Comparison of ENCODE assay signal across 8 cellular contexts in the genomic region with DNA sequence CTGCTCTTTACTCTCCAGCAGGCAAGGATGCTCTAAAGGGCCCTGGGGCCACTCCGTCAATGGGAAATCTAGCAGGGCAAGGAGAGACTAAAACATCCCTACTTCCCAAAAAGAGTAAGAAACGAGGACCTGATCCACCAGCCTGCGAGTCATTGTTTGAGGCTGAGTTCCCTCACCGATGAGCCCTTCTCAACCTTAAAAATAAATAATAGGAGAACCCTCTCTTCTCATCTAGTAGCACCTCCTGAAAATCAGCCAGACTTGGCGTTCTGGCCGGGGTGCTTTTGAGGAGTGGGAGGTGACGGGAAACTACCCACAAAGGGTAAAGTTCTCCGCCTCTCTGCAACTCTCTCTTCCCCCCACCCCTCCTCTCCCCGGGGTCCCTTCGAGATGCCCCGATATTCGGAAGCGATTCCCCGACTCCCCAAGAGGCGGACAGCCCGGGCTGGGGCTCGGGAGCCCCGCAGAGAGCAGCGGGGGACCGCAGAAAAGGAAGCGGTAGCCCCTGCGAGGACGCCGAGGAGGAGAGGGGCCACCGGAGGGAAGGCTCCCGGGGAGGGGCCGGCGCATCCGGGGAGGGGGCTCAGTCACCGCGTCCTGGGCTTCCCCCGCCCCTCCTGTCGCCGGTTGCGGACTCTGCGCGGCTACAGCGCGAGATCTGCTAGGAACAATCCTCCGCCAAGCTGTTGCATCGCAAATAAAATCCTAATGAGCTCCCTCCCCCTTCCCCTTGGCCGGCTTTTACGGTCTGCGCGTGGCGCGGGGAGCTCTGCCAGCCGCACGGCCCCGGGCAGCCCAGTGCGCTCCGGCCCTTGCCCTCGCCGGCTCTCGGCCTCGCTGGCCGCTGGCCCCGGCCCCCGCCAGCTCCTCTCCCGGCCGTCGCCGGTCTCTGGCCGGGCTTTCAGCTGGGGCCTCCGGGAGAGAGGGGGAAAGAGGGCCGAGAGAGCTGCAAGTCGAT. TPM values are rescaled to one million over a fixed set of nuclear protein-coding genes. Genes with fewer than 3 reads are reported as not detected.
DNase-seq lines count a peak whose midpoint lies in the region; ATAC-seq, FAIRE-seq and TF ChIP-seq lines count a peak whose summit lies in the region.

No MANE protein-coding gene starts in this region.

- peak; percentile 70 for DNase-seq in A673 (ENCODE audit: low spot score)
- peak; percentile 19 to 58 for DNase-seq in HAP-1 (ENCODE audit: low spot score in 2 of 2)
- DNase-seq in activated T-helper 2 cell treated with anti-CD3 and anti-CD28 coated beads, Interferon-gamma antibody, Interleukin-2, Interleukin-4, amounts not matched to agents 10 μg/mL and 5 μg/mL and 100 μg/mL, durations not matched to agents 14 hours and 24 hours and 36 hours (ENCODE audit: low spot score): no peak
- no peak for DNase-seq in keratinocyte (ENCODE audit: low read depth, low spot score)
- no peak for DNase-seq in tibial nerve (ENCODE audit: low spot score in 2 of 2)
- DNase-seq in dedifferentiated amniotic fluid mesenchymal stem cell (ENCODE audit: extremely low spot score): no peak
- no peak for DNase-seq in inferior parietal cortex (ENCODE audit: extremely low spot score)

- H3K9me3 Mint-ChIP-seq in activated T-helper 2 cell treated with anti-CD3 and anti-CD28 coated beads, Interferon-gamma antibody, Interleukin-2, Interleukin-4, amounts not matched to agents 10 μg/mL and 5 μg/mL and 100 μg/mL, durations not matched to agents 14 hours and 24 hours and 36 hours: no peaks in the 10 kb centered on the region

- no peaks in the 10 kb centered on the region for H3K9me3 ChIP-seq in A673 (ENCODE audit: low read depth, low read length, poor library complexity, severe bottlenecking)
- H3K9me3 ChIP-seq in HAP-1: no peaks in the 10 kb centered on the region
- H3K9me3 ChIP-seq in keratinocyte (ENCODE audit: control insufficient read depth, low read depth, low read length): no peaks in the 10 kb centered on the region
- no peaks in the 10 kb centered on the region for H3K9me3 ChIP-seq in tibial nerve

- no peak for TF ChIP-seq EP300 in tibial nerve (IDR thresholded peaks at IDR 0.05)

- peak overlapping the region; percentile 3 for H3K4me3 Mint-ChIP-seq in activated T-helper 2 cell treated with anti-CD3 and anti-CD28 coated beads, Interferon-gamma antibody, Interleukin-2, Interleukin-4, amounts not matched to agents 10 μg/mL and 5 μg/mL and 100 μg/mL, durations not matched to agents 14 hours and 24 hours and 36 hours (ENCODE audit: low read depth)

- H3K4me3 ChIP-seq in A673 (ENCODE audit: low read depth, low read length, poor library complexity, severe bottlenecking) (peak overlapping the region; percentile 60), HAP-1 (peak overlapping the region; percentile 39), keratinocyte (ENCODE audit: control insufficient read depth in 2 of 3, extremely low read depth in 1 of 3, insufficient read depth in 2 of 3, low read depth in 1 of 3, low read length in 3 of 3) (peak overlapping the region; percentile 17 to 52 (median 26)), tibial nerve (peak overlapping the region; percentile 13 to 48 (median 32))

- H3K27ac ChIP-seq in A673 (ENCODE audit: low read depth, low read length, poor library complexity, severe bottlenecking) (peak overlapping the region; percentile 64), keratinocyte (ENCODE audit: control insufficient read depth, insufficient read depth, low read length) (no peak overlapping the region), tibial nerve (peak overlapping the region in 2 of 4 donors; percentile 44 to 63)

- no peaks in the 10 kb centered on the region for H3K36me3 Mint-ChIP-seq in activated T-helper 2 cell treated with anti-CD3 and anti-CD28 coated beads, Interferon-gamma antibody, Interleukin-2, Interleukin-4, amounts not matched to agents 10 μg/mL and 5 μg/mL and 100 μg/mL, durations not matched to agents 14 hours and 24 hours and 36 hours (ENCODE audit: low read depth)

- peaks cover 20% of the 10 kb centered on the region for H3K4me1 ChIP-seq in A673 (ENCODE audit: insufficient read depth, low read length, poor library complexity, severe bottlenecking)
- H3K4me1 ChIP-seq in HAP-1: no peaks in the 10 kb centered on the region
- peaks cover 3% of the 10 kb centered on the region for H3K4me1 ChIP-seq in keratinocyte (ENCODE audit: control insufficient read depth, extremely low read depth, insufficient read depth, low read length)
- H3K4me1 ChIP-seq in tibial nerve: peaks cover 0 to 30% (median 20%) of the 10 kb centered on the region in 4 donors

- intact Hi-C loops in A673 (cut with micrococcal nuclease; ENCODE audit: unreplicated experiment): no loop called here
- intact Hi-C loops in activated T-helper 2 cell treated with anti-CD3 and anti-CD28 coated beads, Interferon-gamma antibody, Interleukin-2, Interleukin-4, amounts not matched to agents 10 μg/mL and 5 μg/mL and 100 μg/mL, durations not matched to agents 14 hours and 24 hours and 36 hours (cut with micrococcal nuclease): loop anchor here (10.0 kb wide), 1 partner anchor 870 kb away; the partner anchor contains the start of gene NGFR

- ATAC-seq in HG03135 (IDR thresholded peaks at IDR 0.05; ENCODE audit: unreplicated experiment): no peak

- TF ChIP-seq POLR2A in tibial nerve (IDR thresholded peaks at IDR 0.05): no peak

- no peak for FAIRE-seq in keratinocyte (lab: Jason Lieb, UNC)

- H3K27ac Mint-ChIP-seq in activated T-helper 2 cell treated with anti-CD3 and anti-CD28 coated beads, Interferon-gamma antibody, Interleukin-2, Interleukin-4, amounts not matched to agents 10 μg/mL and 5 μg/mL and 100 μg/mL, durations not matched to agents 14 hours and 24 hours and 36 hours: no peak overlapping the region

- H3K36me3 ChIP-seq in A673 (ENCODE audit: insufficient read depth, low read length, poor library complexity, severe bottlenecking): no peaks in the 10 kb centered on the region
- no peaks in the 10 kb centered on the region for H3K36me3 ChIP-seq in HAP-1 (replicated peaks)
- H3K36me3 ChIP-seq in keratinocyte (ENCODE audit: control insufficient read depth in 2 of 2, extremely low read depth in 1 of 2, insufficient read depth in 2 of 2, low read length in 2 of 2): no peaks in the 10 kb centered on the region
- H3K36me3 ChIP-seq in tibial nerve: no peaks in the 10 kb centered on the region

- no TSS peak for BruUV-seq in A673 (replicated peaks; lab: Mats Ljungman, UMichigan)

- H3K4me2 ChIP-seq in keratinocyte (ENCODE audit: control insufficient read depth, extremely low read depth, insufficient read depth, low read depth, low read length): peak overlapping the region; percentile 67

- no peak overlapping the region for H3K9ac ChIP-seq in keratinocyte (ENCODE audit: control insufficient read depth, extremely low read depth, insufficient read depth, low read length)

- H3K79me2 ChIP-seq in keratinocyte (ENCODE audit: control insufficient read depth, insufficient read depth, low read length): no peaks in the 10 kb centered on the region

- H2AFZ ChIP-seq in keratinocyte (ENCODE audit: control insufficient read depth, low read length): no peak overlapping the region

- no peaks in the 10 kb centered on the region for H4K20me1 ChIP-seq in keratinocyte (ENCODE audit: control insufficient read depth, extremely low read depth, insufficient read depth, low read length)

- peaks cover 80% of the 10 kb centered on the region for H3K27me3 Mint-ChIP-seq in activated T-helper 2 cell treated with anti-CD3 and anti-CD28 coated beads, Interferon-gamma antibody, Interleukin-2, Interleukin-4, amounts not matched to agents 10 μg/mL and 5 μg/mL and 100 μg/mL, durations not matched to agents 14 hours and 24 hours and 36 hours (ENCODE audit: low read depth)

- no peaks in the 10 kb centered on the region for H3K9me1 ChIP-seq in keratinocyte (ENCODE audit: control insufficient read depth, extremely low read depth, insufficient read depth, low read length)

- 4 to 5% methylated on average over 48 to 59 of the region's 67 CpGs for WGBS in tibial nerve, 2 donors

- CTCF ChIA-PET in A673 (lab: Charles Lee): interaction anchor here (0.5 to 2.6 kb wide), 5 partner anchors 10 to 260 kb away, joined by 3 to 9 read pairs (median 6); partner anchors contain the start of gene HOXB8

- H3K27me3 ChIP-seq in A673 (replicated peaks; ENCODE audit: insufficient read depth, low read depth, low read length, poor library complexity) (no peaks in the 10 kb centered on the region), HAP-1 (ENCODE audit: low read depth) (peaks cover 85% of the 10 kb centered on the region), keratinocyte (ENCODE audit: control insufficient read depth, extremely low read depth, insufficient read depth, low read length) (peaks cover 100% of the 10 kb centered on the region), tibial nerve (peaks cover 0 to 100% of the 10 kb centered on the region in 2 donors)

- POLR2A ChIA-PET in A673 (lab: Charles Lee; ENCODE audit: low non-redundant PET): interaction anchor here (0.5 kb wide), 1 partner anchor 583 kb away, joined by 6 read pairs; no protein-coding TSS in a partner anchor

- dilution Hi-C loops in keratinocyte (cut with MboI; ENCODE audit: extremely low pct_ligation_motif_present, low sequenced_read_pairs): no loop called here

- H3K4me1 Mint-ChIP-seq in activated T-helper 2 cell treated with anti-CD3 and anti-CD28 coated beads, Interferon-gamma antibody, Interleukin-2, Interleukin-4, amounts not matched to agents 10 μg/mL and 5 μg/mL and 100 μg/mL, durations not matched to agents 14 hours and 24 hours and 36 hours (ENCODE audit: low read depth): peaks cover 12% of the 10 kb centered on the region

- in situ Hi-C loops in HAP-1 (cut with MboI; ENCODE audit: low sequenced_read_pairs): loop anchor here (5.0 kb wide), 1 partner anchor 598 kb away; no protein-coding TSS in a partner anchor

- no peak for TF ChIP-seq CTCF in A673 (conservative IDR thresholded peaks at IDR 0.05; ENCODE audit: low read depth, low read length)
- no peak for TF ChIP-seq CTCF in keratinocyte (optimal IDR thresholded peaks at IDR 0.05 in 1 of 3, IDR thresholded peaks at IDR 0.05 in 1 of 3, conservative IDR thresholded peaks at IDR 0.05 in 1 of 3; ENCODE audit: extremely low read depth in 1 of 3, insufficient read depth in 2 of 3, low read length in 3 of 3)
- TF ChIP-seq CTCF in tibial nerve (IDR thresholded peaks at IDR 0.05): no peak

RNA-seq across cellular contexts. Expression of gene HOXB9, which starts 1.3 kb away (rescaled TPM):
- total RNA-seq in A673 (2021): 8.2 and 14.6 TPM in 2 replicates
- 0.16 TPM in 2 replicates for total RNA-seq in activated T-helper 2 cell treated with anti-CD3 and anti-CD28 coated beads, Interferon-gamma antibody, Interleukin-2, Interleukin-4, amounts not matched to agents 10 μg/mL and 5 μg/mL and 100 μg/mL, durations not matched to agents 14 hours and 24 hours and 36 hours
- 0.03 TPM in 1 of 3 replicates, not detected in the others for polyA plus RNA-seq in keratinocyte
- polyA plus RNA-seq in keratinocyte (2011; ENCODE audit: low read depth): not detected
- not detected in 2 replicates for polyA plus RNA-seq in keratinocyte (2011; cell fraction: cytosol; rRNA removed)
- 0.05 TPM in 1 of 2 replicates, not detected in the other for polyA plus RNA-seq in keratinocyte (2011; cell fraction: nucleus; rRNA removed)
- not detected in 2 replicates for polyA plus RNA-seq in keratinocyte (2012; ENCODE audit: low replicate concordance)
- polyA minus RNA-seq in keratinocyte: not detected in 3 replicates
- polyA minus RNA-seq in keratinocyte (2011; cell fraction: cytosol; rRNA and poly(A)+ RNA removed): not detected
- not detected in 2 replicates for polyA minus RNA-seq in keratinocyte (2011; cell fraction: nucleus; rRNA and poly(A)+ RNA removed)
- total RNA-seq in tibial nerve: under 1 TPM in 2 of 4 donors, not detected in 2; 0.21 to 0.30 TPM

RNA-seq across cellular contexts. Expression of gene HOXB8, which starts 9.7 kb away (rescaled TPM):
- total RNA-seq in A673 (2021) (13.1 and 16.3 TPM in 2 replicates), tibial nerve (under 1 TPM in 2 of 4 donors, not detected in 2; 0.66 to 0.90 TPM)
- not detected in 2 replicates for total RNA-seq in activated T-helper 2 cell treated with anti-CD3 and anti-CD28 coated beads, Interferon-gamma antibody, Interleukin-2, Interleukin-4, amounts not matched to agents 10 μg/mL and 5 μg/mL and 100 μg/mL, durations not matched to agents 14 hours and 24 hours and 36 hours
- not detected in 3 replicates for polyA plus RNA-seq in keratinocyte
- not detected for polyA plus RNA-seq in keratinocyte (2011; ENCODE audit: low read depth)
- not detected in 2 replicates for polyA plus RNA-seq in keratinocyte (2011; cell fraction: cytosol; rRNA removed)
- not detected in 2 replicates for polyA plus RNA-seq in keratinocyte (2011; cell fraction: nucleus; rRNA removed)
- not detected in 2 replicates for polyA plus RNA-seq in keratinocyte (2012; ENCODE audit: low replicate concordance)
- not detected in 3 replicates for polyA minus RNA-seq in keratinocyte
- not detected for polyA minus RNA-seq in keratinocyte (2011; cell fraction: cytosol; rRNA and poly(A)+ RNA removed)
- polyA minus RNA-seq in keratinocyte (2011; cell fraction: nucleus; rRNA and poly(A)+ RNA removed): not detected in 2 replicates

RNA-seq across cellular contexts. Expression of gene HOXB7, which starts 14.0 kb away (rescaled TPM):
- 32.2 and 37.9 TPM in 2 replicates for total RNA-seq in A673 (2021)
- total RNA-seq in activated T-helper 2 cell treated with anti-CD3 and anti-CD28 coated beads, Interferon-gamma antibody, Interleukin-2, Interleukin-4, amounts not matched to agents 10 μg/mL and 5 μg/mL and 100 μg/mL, durations not matched to agents 14 hours and 24 hours and 36 hours: 0.39 and 0.64 TPM in 2 replicates
- polyA plus RNA-seq in keratinocyte: 0.68 to 1.2 TPM (median 1.0 TPM) in 3 replicates
- polyA plus RNA-seq in keratinocyte (2011; ENCODE audit: low read depth): 0.74 TPM
- 1.3 TPM in 2 replicates for polyA plus RNA-seq in keratinocyte (2011; cell fraction: cytosol; rRNA removed)
- polyA plus RNA-seq in keratinocyte (2011; cell fraction: nucleus; rRNA removed): 0.47 and 0.53 TPM in 2 replicates
- 0.47 and 2.1 TPM in 2 replicates for polyA plus RNA-seq in keratinocyte (2012; ENCODE audit: low replicate concordance)
- polyA minus RNA-seq in keratinocyte: 0.32 to 0.33 TPM in 2 of 3 replicates, not detected in the other
- 2.3 TPM for polyA minus RNA-seq in keratinocyte (2011; cell fraction: cytosol; rRNA and poly(A)+ RNA removed)
- 0.53 TPM in 1 of 2 replicates, not detected in the other for polyA minus RNA-seq in keratinocyte (2011; cell fraction: nucleus; rRNA and poly(A)+ RNA removed)
- total RNA-seq in tibial nerve: 1 to 10 TPM; 1.8 to 4.0 (median 2.3) TPM

RNA-seq across cellular contexts. Expression of gene HOXB6, which starts 20.0 kb away (rescaled TPM):
- total RNA-seq in A673 (2021) (19.8 and 27.6 TPM in 2 replicates), tibial nerve (1 to 10 TPM in 3 of 4 donors, under 1 TPM in 1; 0.66 to 5.1 (median 2.9) TPM)
- 0.52 and 0.62 TPM in 2 replicates for total RNA-seq in activated T-helper 2 cell treated with anti-CD3 and anti-CD28 coated beads, Interferon-gamma antibody, Interleukin-2, Interleukin-4, amounts not matched to agents 10 μg/mL and 5 μg/mL and 100 μg/mL, durations not matched to agents 14 hours and 24 hours and 36 hours
- polyA plus RNA-seq in keratinocyte: 0.62 to 0.77 TPM (median 0.68 TPM) in 3 replicates
- not detected for polyA plus RNA-seq in keratinocyte (2011; ENCODE audit: low read depth)
- 0.60 and 1.3 TPM in 2 replicates for polyA plus RNA-seq in keratinocyte (2011; cell fraction: cytosol; rRNA removed)
- 0.99 and 1.5 TPM in 2 replicates for polyA plus RNA-seq in keratinocyte (2011; cell fraction: nucleus; rRNA removed)
- polyA plus RNA-seq in keratinocyte (2012; ENCODE audit: low replicate concordance): 0.10 and 0.93 TPM in 2 replicates
- 0.45 to 2.5 TPM (median 0.46 TPM) in 3 replicates for polyA minus RNA-seq in keratinocyte
- 1.3 TPM for polyA minus RNA-seq in keratinocyte (2011; cell fraction: cytosol; rRNA and poly(A)+ RNA removed)
- not detected in 2 replicates for polyA minus RNA-seq in keratinocyte (2011; cell fraction: nucleus; rRNA and poly(A)+ RNA removed)

RNA-seq across cellular contexts. Expression of gene HOXB5, which starts 31.2 kb away (rescaled TPM):
- 5.9 and 6.4 TPM in 2 replicates for total RNA-seq in A673 (2021)
- total RNA-seq in activated T-helper 2 cell treated with anti-CD3 and anti-CD28 coated beads, Interferon-gamma antibody, Interleukin-2, Interleukin-4, amounts not matched to agents 10 μg/mL and 5 μg/mL and 100 μg/mL, durations not matched to agents 14 hours and 24 hours and 36 hours: not detected in 2 replicates
- 0.04 to 0.19 TPM in 2 of 3 replicates, not detected in the other for polyA plus RNA-seq in keratinocyte
- polyA plus RNA-seq in keratinocyte (2011; ENCODE audit: low read depth): not detected
- polyA plus RNA-seq in keratinocyte (2011; cell fraction: cytosol; rRNA removed): 0.04 TPM in 2 replicates
- polyA plus RNA-seq in keratinocyte (2011; cell fraction: nucleus; rRNA removed): 0.10 and 0.16 TPM in 2 replicates
- 0.07 TPM in 1 of 2 replicates, not detected in the other for polyA plus RNA-seq in keratinocyte (2012; ENCODE audit: low replicate concordance)
- polyA minus RNA-seq in keratinocyte: not detected in 3 replicates
- not detected for polyA minus RNA-seq in keratinocyte (2011; cell fraction: cytosol; rRNA and poly(A)+ RNA removed)
- not detected in 2 replicates for polyA minus RNA-seq in keratinocyte (2011; cell fraction: nucleus; rRNA and poly(A)+ RNA removed)
- total RNA-seq in tibial nerve: 1 to 10 TPM in 2 of 4 donors, not detected in 2; 1.6 to 1.8 TPM

Comparison
In these comparisons a context has a peak if more than half of its experiments do, and no peak if none do; other contexts are left out.
1. DNase-seq: peak in A673 (single experiment) and HAP-1 (2 of 2); none in activated T-helper 2 cell treated with anti-CD3 and anti-CD28 coated beads, Interferon-gamma antibody, Interleukin-2, Interleukin-4, amounts not matched to agents 10 μg/mL and 5 μg/mL and 100 μg/mL, durations not matched to agents 14 hours and 24 hours and 36 hours (single experiment), keratinocyte (single experiment), tibial nerve (0 of 2), dedifferentiated amniotic fluid mesenchymal stem cell (single experiment) and inferior parietal cortex (single experiment).
2. Peak in every context shown above with its lines, with median percentiles within 50 percentile points of each other: H3K4me3 ChIP-seq.